8 cellular contexts compared by ENCODE assay signal in genomic region chr7:129433823-129434171, GRCh38. TPM values are rescaled to one million over a fixed set of nuclear protein-coding genes. Genes with fewer than 3 reads are reported as not detected.
DNase-seq lines count a peak whose midpoint lies in the region; ATAC-seq and FAIRE-seq lines count a peak whose summit lies in the region.

No MANE protein-coding gene starts in this region.

- H3K27me3 Mint-ChIP-seq in T-helper 2 cell treated with Interferon-gamma antibody and Interleukin-4, amounts not matched to agents 5 μg/mL and 100 μg/mL, for 36 hours (ENCODE audit: low read depth) = peaks cover 13% of the 10 kb centered on the region
- H3K27me3 Mint-ChIP-seq in effector memory CD8-positive, alpha-beta T cell = peaks cover 19 to 37% of the 10 kb centered on the region in 2 donors
- H3K27me3 Mint-ChIP-seq in naive B cell = peaks cover 20 to 34% (median 34%) of the 10 kb centered on the region in 3 donors

- peak overlapping the region; percentile 94 for H3K4me3 Mint-ChIP-seq in T-helper 2 cell treated with Interferon-gamma antibody and Interleukin-4, amounts not matched to agents 5 μg/mL and 100 μg/mL, for 36 hours
- peak overlapping the region; percentile 94 to 96 for H3K4me3 Mint-ChIP-seq in effector memory CD8-positive, alpha-beta T cell
- peak overlapping the region; percentile 93 to 97 (median 96) for H3K4me3 Mint-ChIP-seq in naive B cell

- H3K9me3 Mint-ChIP-seq in T-helper 2 cell treated with Interferon-gamma antibody and Interleukin-4, amounts not matched to agents 5 μg/mL and 100 μg/mL, for 36 hours = no peaks in the 10 kb centered on the region
- H3K9me3 Mint-ChIP-seq in effector memory CD8-positive, alpha-beta T cell = no peaks in the 10 kb centered on the region
- no peaks in the 10 kb centered on the region for H3K9me3 Mint-ChIP-seq in naive B cell

- peaks cover 31% of the 10 kb centered on the region for H3K4me1 Mint-ChIP-seq in T-helper 2 cell treated with Interferon-gamma antibody and Interleukin-4, amounts not matched to agents 5 μg/mL and 100 μg/mL, for 36 hours (ENCODE audit: low read depth)
- H3K4me1 Mint-ChIP-seq in effector memory CD8-positive, alpha-beta T cell (ENCODE audit: low read depth in 2 of 2) = peaks cover 16% of the 10 kb centered on the region in 2 donors
- peaks cover 19 to 22% (median 21%) of the 10 kb centered on the region in 3 donors for H3K4me1 Mint-ChIP-seq in naive B cell

- H3K36me3 Mint-ChIP-seq in T-helper 2 cell treated with Interferon-gamma antibody and Interleukin-4, amounts not matched to agents 5 μg/mL and 100 μg/mL, for 36 hours (ENCODE audit: low read depth) = no peaks in the 10 kb centered on the region
- peaks cover 6% of the 10 kb centered on the region for H3K36me3 Mint-ChIP-seq in effector memory CD8-positive, alpha-beta T cell (ENCODE audit: insufficient read depth)
- no peaks in the 10 kb centered on the region for H3K36me3 Mint-ChIP-seq in naive B cell

- H3K27ac Mint-ChIP-seq in T-helper 2 cell treated with Interferon-gamma antibody and Interleukin-4, amounts not matched to agents 5 μg/mL and 100 μg/mL, for 36 hours = peak overlapping the region; percentile 80
- no peak overlapping the region for H3K27ac Mint-ChIP-seq in effector memory CD8-positive, alpha-beta T cell
- peak overlapping the region in 5 of 6 donors; percentile 32 to 82 (median 72) for H3K27ac Mint-ChIP-seq in naive B cell

- no peak for DNase-seq in T-helper 2 cell treated with Interferon-gamma antibody and Interleukin-4, amounts not matched to agents 5 μg/mL and 100 μg/mL, for 36 hours (ENCODE audit: low spot score)
- DNase-seq in T-helper 2 cell (no peak), NCI-H2227 (lab: John Stamatoyannopoulos, UW; ENCODE audit: unreplicated experiment) (peak; percentile 87), naive B cell (peak; percentile 17), hippocampal formation (lab: John Stamatoyannopoulos, UW) (no peak), HTR-8/SVneo (ENCODE audit: insufficient read length, low spot score) (no peak)
- DNase-seq in effector memory CD8-positive, alpha-beta T cell = peak in 1 of 3 experiments; percentile 3

- FAIRE-seq in HTR-8/SVneo (lab: Jason Lieb, UNC) = no peak

- ATAC-seq in HG02678 (IDR thresholded peaks at IDR 0.05; ENCODE audit: unreplicated experiment) (peak; percentile 64), naive B cell (ENCODE audit: low read depth in 2 of 2) (peak; percentile 52 to 54)
- ATAC-seq in effector memory CD8-positive, alpha-beta T cell (replicated peaks) = peak; percentile 58

RNA-seq across cellular contexts. Expression of gene STRIP2, which starts 0.4 kb away (rescaled TPM):
- not detected for polyA plus RNA-seq in naive B cell (ENCODE audit: low read depth in 6 of 6)

Comparison
In these comparisons a context has a peak if more than half of its experiments do, and no peak if none do; other contexts are left out.
1. DNase-seq: peak in NCI-H2227 (single experiment) and naive B cell (single experiment); none in T-helper 2 cell treated with Interferon-gamma antibody and Interleukin-4, amounts not matched to agents 5 μg/mL and 100 μg/mL, for 36 hours (single experiment), T-helper 2 cell (0 of 5), hippocampal formation (0 of 2) and HTR-8/SVneo (single experiment).
2. H3K27ac Mint-ChIP-seq: peak in T-helper 2 cell treated with Interferon-gamma antibody and Interleukin-4, amounts not matched to agents 5 μg/mL and 100 μg/mL, for 36 hours (single experiment) and naive B cell (5 of 6); none in effector memory CD8-positive, alpha-beta T cell (0 of 2).
3. Peak in every context shown above with its lines, with median percentiles within 50 percentile points of each other: H3K4me3 Mint-ChIP-seq and ATAC-seq.